Comparison of ENCODE assay signal across 14 cellular contexts in the genomic region with DNA sequence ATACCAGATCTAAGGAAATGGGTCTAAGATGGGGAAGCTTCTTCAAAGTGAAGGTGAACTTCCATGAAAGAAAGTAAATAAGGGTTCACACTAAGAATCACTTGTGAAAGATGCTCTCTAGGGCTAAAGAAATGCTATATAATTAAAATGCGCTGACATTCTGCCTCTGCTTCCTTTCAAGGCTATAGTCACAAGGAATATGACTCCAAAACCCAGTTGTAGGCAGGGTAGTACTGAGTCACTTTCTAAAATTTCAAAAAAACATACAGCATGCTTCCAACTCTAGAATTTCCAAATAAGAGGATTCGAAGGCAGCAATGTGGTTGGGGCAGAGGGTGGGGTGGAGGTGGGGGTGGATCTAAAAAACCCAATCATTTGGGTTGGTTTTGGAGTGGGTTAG.
"Had no signal": no experiment of that assay in that cellular context is flagged by ENCODE, and none has a peak within 500 bp of the region (broad histone marks: within the 10 kb centered on the region; RNA-seq: fewer than 3 reads in every experiment).

No MANE protein-coding gene starts in this region.

- H3K4me3 ChIP-seq: esophagus muscularis mucosa, hepatocyte, right atrium auricular region, transverse colon had no signal

- H3K79me2 ChIP-seq: hepatocyte had no signal

- DNase-seq: activated B cell treated with CpG ODN at 0.5 μM for 24 hours; activated CD4-positive, alpha-beta T cell treated with anti-CD3 and anti-CD28 coated beads, Interleukin-2, amount 50 U/mL, for 48 hours; activated CD8-positive, alpha-beta memory T cell treated with anti-CD3 and anti-CD28 coated beads, Interleukin-2, amount 10 ng/mL, durations not matched to agents 7 days and 5 days; activated gamma-delta T cell treated with Interleukin-2 at 50 U/mL for 16 hours; activated naive CD8-positive, alpha-beta T cell treated with anti-CD3 and anti-CD28 coated beads for 36 hours; activated T-cell treated with anti-CD3 and anti-CD28 coated beads, Interleukin-2, amount 50 U/mL, for 4 hours; anterior cingulate cortex; naive thymus-derived CD4-positive, alpha-beta T cell; transverse colon had no signal

- H3K36me3 Mint-ChIP-seq: activated CD8-positive, alpha-beta memory T cell treated with anti-CD3 and anti-CD28 coated beads, Interleukin-2, amount 10 ng/mL, durations not matched to agents 7 days and 5 days; activated naive CD8-positive, alpha-beta T cell treated with anti-CD3 and anti-CD28 coated beads for 36 hours; stimulated activated memory B cell treated with anti-CD40 and anti-IgM and Interleukin-4, amounts not matched to agents 10 μg/mL and 1 μg/mL and 100 μg/mL, for 72 hours had no signal

- H3K4me2 ChIP-seq: hepatocyte had no signal

- H3K27ac Mint-ChIP-seq: activated B cell treated with CpG ODN at 0.5 μM for 24 hours; activated CD8-positive, alpha-beta memory T cell treated with anti-CD3 and anti-CD28 coated beads, Interleukin-2, amount 10 ng/mL, durations not matched to agents 7 days and 5 days; activated naive CD8-positive, alpha-beta T cell treated with anti-CD3 and anti-CD28 coated beads for 36 hours; stimulated activated memory B cell treated with anti-CD40 and anti-IgM and Interleukin-4, amounts not matched to agents 10 μg/mL and 1 μg/mL and 100 μg/mL, for 72 hours had no signal

- H3K27ac ChIP-seq: esophagus muscularis mucosa, hepatocyte, neutrophil, right atrium auricular region, transverse colon had no signal

- H3K27me3 ChIP-seq: esophagus muscularis mucosa, hepatocyte, neutrophil, right atrium auricular region, transverse colon had no signal

- H2AFZ ChIP-seq: hepatocyte had no signal

- H3K4me1 ChIP-seq: right atrium auricular region, transverse colon had no signal

- H3K36me3 ChIP-seq: esophagus muscularis mucosa, neutrophil, right atrium auricular region, transverse colon had no signal

- ATAC-seq: activated CD8-positive, alpha-beta memory T cell treated with anti-CD3 and anti-CD28 coated beads, Interleukin-2, amount 10 ng/mL, durations not matched to agents 7 days and 5 days; naive thymus-derived CD4-positive, alpha-beta T cell; stimulated activated memory B cell treated with anti-CD40 and anti-IgM and Interleukin-4, amounts not matched to agents 10 μg/mL and 1 μg/mL and 100 μg/mL, for 72 hours had no signal

- H3K9me3 Mint-ChIP-seq: activated B cell treated with CpG ODN at 0.5 μM for 24 hours; activated naive CD8-positive, alpha-beta T cell treated with anti-CD3 and anti-CD28 coated beads for 36 hours; activated T-cell treated with anti-CD3 and anti-CD28 coated beads, Interleukin-2, amount 50 U/mL, for 4 hours; stimulated activated memory B cell treated with anti-CD40 and anti-IgM and Interleukin-4, amounts not matched to agents 10 μg/mL and 1 μg/mL and 100 μg/mL, for 72 hours had no signal

- H3K4me1 Mint-ChIP-seq: activated B cell treated with CpG ODN at 0.5 μM for 24 hours; stimulated activated memory B cell treated with anti-CD40 and anti-IgM and Interleukin-4, amounts not matched to agents 10 μg/mL and 1 μg/mL and 100 μg/mL, for 72 hours had no signal

- H3K9me3 ChIP-seq: esophagus muscularis mucosa, neutrophil, right atrium auricular region, transverse colon had no signal

- H3K4me3 Mint-ChIP-seq: activated B cell treated with CpG ODN at 0.5 μM for 24 hours; activated CD8-positive, alpha-beta memory T cell treated with anti-CD3 and anti-CD28 coated beads, Interleukin-2, amount 10 ng/mL, durations not matched to agents 7 days and 5 days; activated naive CD8-positive, alpha-beta T cell treated with anti-CD3 and anti-CD28 coated beads for 36 hours; activated T-cell treated with anti-CD3 and anti-CD28 coated beads, Interleukin-2, amount 50 U/mL, for 4 hours; stimulated activated memory B cell treated with anti-CD40 and anti-IgM and Interleukin-4, amounts not matched to agents 10 μg/mL and 1 μg/mL and 100 μg/mL, for 72 hours had no signal
